In genomic region chrX:50927127-50927526, GRCh38 we compare ENCODE assay signal across 31 cellular contexts. TPM values are rescaled to one million over a fixed set of nuclear protein-coding genes. Genes with fewer than 3 reads are reported as not detected.
"Had no signal": no experiment of that assay in that cellular context is flagged by ENCODE, and none has a peak within 500 bp of the region (broad histone marks: within the 10 kb centered on the region; RNA-seq: fewer than 3 reads in every experiment).

No MANE protein-coding gene starts in this region.

- H3K4me1 ChIP-seq: colonic mucosa, esophagus muscularis mucosa, esophagus squamous epithelium, foreskin keratinocyte, gastrocnemius medialis, gastroesophageal sphincter, heart left ventricle, heart right ventricle had no signal

- H3K9me3 ChIP-seq: colonic mucosa, esophagus muscularis mucosa, esophagus squamous epithelium, gastrocnemius medialis, gastroesophageal sphincter, heart left ventricle, heart right ventricle had no signal

- ATAC-seq: effector memory CD8-positive, alpha-beta T cell; esophagus mucosa; foreskin keratinocyte; gastrocnemius medialis; gastroesophageal sphincter; heart left ventricle; heart right ventricle had no signal

- H3K36me3 ChIP-seq: colonic mucosa, esophagus muscularis mucosa, esophagus squamous epithelium, gastrocnemius medialis, gastroesophageal sphincter, heart left ventricle, heart right ventricle had no signal

- H3K4me3 ChIP-seq: colonic mucosa, coronary artery, dorsolateral prefrontal cortex, esophagus muscularis mucosa, esophagus squamous epithelium, gastrocnemius medialis, gastroesophageal sphincter, heart left ventricle, heart right ventricle had no signal

- H3K27me3 ChIP-seq: colonic mucosa, esophagus muscularis mucosa, esophagus squamous epithelium, foreskin keratinocyte, gastrocnemius medialis, gastroesophageal sphincter, heart left ventricle had no signal

- H3K27ac ChIP-seq: colonic mucosa, coronary artery, dorsolateral prefrontal cortex, epithelial cell of prostate, esophagus muscularis mucosa, esophagus squamous epithelium, foreskin keratinocyte, gastrocnemius medialis, gastroesophageal sphincter, heart left ventricle, heart right ventricle had no signal

- DNase-seq: colonic mucosa; cortex of kidney; dermis blood vessel endothelial cell; dorsolateral prefrontal cortex; effector CD4-positive, alpha-beta T cell; effector CD8-positive, alpha-beta T cell; effector memory CD4-positive, alpha-beta T cell; effector memory CD8-positive, alpha-beta T cell; endodermal cell; esophagus squamous epithelium; foreskin fibroblast; foreskin keratinocyte; foreskin melanocyte; gastrocnemius medialis; glutamatergic neuron; head of caudate nucleus; heart left ventricle; heart right ventricle had no signal

RNA-seq across cellular contexts. Expression of gene BMP15, which starts 16.6 kb away (rescaled TPM):
- total RNA-seq: colonic mucosa, dermis blood vessel endothelial cell, dermis microvascular lymphatic vessel endothelial cell, dorsolateral prefrontal cortex, endodermal cell, endothelial cell of umbilical vein, epithelial cell of proximal tubule, esophagus mucosa, esophagus muscularis mucosa, esophagus squamous epithelium, fibroblast of lung, fibroblast of villous mesenchyme, foreskin keratinocyte, frontal cortex, gastrocnemius medialis, gastroesophageal sphincter, glomerular endothelial cell, heart left ventricle, heart right ventricle had no signal
- polyA plus RNA-seq: endothelial cell of umbilical vein, esophagus, fibroblast of lung, foreskin keratinocyte, heart left ventricle, heart right ventricle had no signal
